ENCODE assay signal across 1 cellular context in genomic region chr4:121696641-121697461, GRCh38.
TF ChIP-seq lines count a peak whose summit lies in the region.

Gene ANXA5, minus strand, starts transcription at chr4:121696980. Its CDS starts 391 bp downstream, at chr4:121696589.

TF ChIP-seq in K562, 482 proteins besides CTCF, POLR2A, EP300 and RAD21 (continued from another document and continues in another):
- TF ChIP-seq, protein P1, sequence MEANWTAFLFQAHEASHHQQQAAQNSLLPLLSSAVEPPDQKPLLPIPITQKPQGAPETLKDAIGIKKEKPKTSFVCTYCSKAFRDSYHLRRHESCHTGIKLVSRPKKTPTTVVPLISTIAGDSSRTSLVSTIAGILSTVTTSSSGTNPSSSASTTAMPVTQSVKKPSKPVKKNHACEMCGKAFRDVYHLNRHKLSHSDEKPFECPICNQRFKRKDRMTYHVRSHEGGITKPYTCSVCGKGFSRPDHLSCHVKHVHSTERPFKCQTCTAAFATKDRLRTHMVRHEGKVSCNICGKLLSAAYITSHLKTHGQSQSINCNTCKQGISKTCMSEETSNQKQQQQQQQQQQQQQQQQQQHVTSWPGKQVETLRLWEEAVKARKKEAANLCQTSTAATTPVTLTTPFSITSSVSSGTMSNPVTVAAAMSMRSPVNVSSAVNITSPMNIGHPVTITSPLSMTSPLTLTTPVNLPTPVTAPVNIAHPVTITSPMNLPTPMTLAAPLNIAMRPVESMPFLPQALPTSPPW (CRISPR knock-in tag; IDR thresholded peaks at IDR 0.05) = peak; percentile 81
- TF ChIP-seq RB1 (IDR thresholded peaks at IDR 0.05; ENCODE audit: low read depth) (peak; percentile 87), NUFIP1 (IDR thresholded peaks at IDR 0.05; ENCODE audit: partially characterized antibody) (no peak), CAMTA2 (CRISPR knock-in tag; conservative IDR thresholded peaks at IDR 0.05) (no peak), JUN (IDR thresholded peaks at IDR 0.05; ENCODE audit: borderline replicate concordance, low read depth, low read length) (no peak; the same call in 1 of the 2 replicates), JUN (CRISPR knock-in tag; IDR thresholded peaks at IDR 0.05; ENCODE audit: borderline replicate concordance) (no peak), MNT (conservative IDR thresholded peaks at IDR 0.05) (peak in 1 of 2 experiments; percentile 59; a peak in 1 of 4 replicates), TFAM (CRISPR knock-in tag; conservative IDR thresholded peaks at IDR 0.05) (no peak), POLR2G (IDR thresholded peaks at IDR 0.05; ENCODE audit: low read depth, low read length) (peak; percentile 97), ZNF511 (CRISPR knock-in tag; IDR thresholded peaks at IDR 0.05) (0 out of 2 replicates have a peak, but pooled peaks have one; percentile 33), GTF2F1 (IDR thresholded peaks at IDR 0.05; ENCODE audit: low read depth, low read length) (no peak), SOX6 (IDR thresholded peaks at IDR 0.05) (no peak), BRF1 (IDR thresholded peaks at IDR 0.05; ENCODE audit: borderline replicate concordance, extremely low read depth, insufficient read length) (no peak), SLC30A9 (CRISPR knock-in tag; IDR thresholded peaks at IDR 0.05) (no peak), PREB (CRISPR knock-in tag; IDR thresholded peaks at IDR 0.05) (no peak), YY1 (IDR thresholded peaks at IDR 0.05; ENCODE audit: borderline replicate concordance in 1 of 3, control insufficient read depth in 1 of 3, extremely low read depth in 1 of 3, insufficient read depth in 3 of 3, insufficient read length in 1 of 3, insufficient replicate concordance in 2 of 3, low read depth in 1 of 3, low read length in 2 of 3) (peak in 2 of 3 experiments; percentile 3 to 26), MEIS2 (IDR thresholded peaks at IDR 0.05; ENCODE audit: partially characterized antibody) (peak; percentile 31), ZZZ3 (IDR thresholded peaks at IDR 0.05) (no peak), GATAD2B (IDR thresholded peaks at IDR 0.05; ENCODE audit: borderline replicate concordance) (peak; percentile 99), PHF20 (IDR thresholded peaks at IDR 0.05; ENCODE audit: partially characterized antibody) (no peak), MGA (IDR thresholded peaks at IDR 0.05) (peak; percentile 46; the same call in 1 of the 2 replicates), AFF4 (CRISPR knock-in tag; IDR thresholded peaks at IDR 0.05) (peak; percentile 40; the same call in 1 of the 2 replicates), TFAP4 (CRISPR knock-in tag; IDR thresholded peaks at IDR 0.05; ENCODE audit: borderline replicate concordance) (peak; percentile 64; the same call in 1 of the 2 replicates), CBX2 (IDR thresholded peaks at IDR 0.05; ENCODE audit: insufficient read depth, low read length, poor library complexity, severe bottlenecking) (no peak), CBX5 (IDR thresholded peaks at IDR 0.05; ENCODE audit: borderline replicate concordance, low read depth) (no peak), MBD2 (IDR thresholded peaks at IDR 0.05; ENCODE audit: borderline replicate concordance, low read depth) (no peak), SETDB1 (IDR thresholded peaks at IDR 0.05; ENCODE audit: low read length) (no peak), LCOR (CRISPR knock-in tag; IDR thresholded peaks at IDR 0.05) (peak; percentile 54; the same call in 1 of the 2 replicates), CXXC5 (CRISPR knock-in tag; IDR thresholded peaks at IDR 0.05) (peak; percentile 78), ZBTB7A (IDR thresholded peaks at IDR 0.05; ENCODE audit: borderline replicate concordance, control insufficient read depth, low read depth, low read length) (peak; percentile 54; the same call in 1 of the 2 replicates), SMARCE1 (IDR thresholded peaks at IDR 0.05) (0 out of 2 replicates have a peak, but pooled peaks have one; percentile 35), SAFB (IDR thresholded peaks at IDR 0.05; ENCODE audit: borderline replicate concordance, low read depth, low read length) (peak; percentile 96), MYBL2 (IDR thresholded peaks at IDR 0.05; ENCODE audit: low read depth) (no peak), MYBL2 (CRISPR knock-in tag; IDR thresholded peaks at IDR 0.05; ENCODE audit: borderline replicate concordance) (no peak), ZNF589 (CRISPR knock-in tag; IDR thresholded peaks at IDR 0.05; ENCODE audit: low read depth) (0 out of 2 replicates have a peak, but pooled peaks have one; percentile 40), ATF7 (IDR thresholded peaks at IDR 0.05) (peak; percentile 25; the same call in 1 of the 2 replicates), TAF9B (IDR thresholded peaks at IDR 0.05; ENCODE audit: partially characterized antibody) (peak; percentile 83), U2AF2 (optimal IDR thresholded peaks at IDR 0.05; ENCODE audit: low read depth, low read length) (no peak), MCM7 (IDR thresholded peaks at IDR 0.05) (no peak), HDAC2 (IDR thresholded peaks at IDR 0.05) (peak; percentile 28; the same call in 1 of the 2 replicates), ZNF121 (CRISPR knock-in tag; conservative IDR thresholded peaks at IDR 0.05) (no peak), PTBP1 (IDR thresholded peaks at IDR 0.05; ENCODE audit: low read depth, low read length) (no peak), RNF2 (IDR thresholded peaks at IDR 0.05) (0 out of 2 replicates have a peak, but pooled peaks have one; percentile 0)
